In the genomic region with DNA sequence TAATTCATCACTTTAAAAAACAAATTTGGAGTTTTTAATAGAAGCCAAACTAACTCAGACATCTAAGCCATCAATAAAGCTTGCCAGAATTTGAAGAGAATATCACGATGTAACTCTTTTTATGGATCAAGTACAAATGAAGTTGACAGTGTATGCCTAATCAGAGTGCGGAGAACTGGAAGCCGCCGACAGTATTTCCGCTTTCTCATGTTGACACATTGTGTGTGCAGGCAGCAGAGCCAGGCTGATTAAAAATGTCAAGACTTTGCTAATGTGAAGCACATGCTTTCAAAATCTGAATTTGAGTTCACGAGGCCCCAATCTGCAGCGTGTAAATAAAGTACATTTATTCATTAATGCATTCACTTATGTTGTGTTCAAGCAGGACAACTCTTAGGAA, we compare ENCODE assay signal across 32 cellular contexts.
"Had no signal": no experiment of that assay in that cellular context is flagged by ENCODE, and none has a peak within 500 bp of the region (broad histone marks: within the 10 kb centered on the region; RNA-seq: fewer than 3 reads in every experiment).

No MANE protein-coding gene starts in this region.

- H3K36me3 ChIP-seq: ovary, right lobe of liver, sigmoid colon, spleen, suprapubic skin, tibial artery, transverse colon, upper lobe of right lung, uterus had no signal

- H3K27me3 Mint-ChIP-seq: progenitor cell of endocrine pancreas; stimulated activated memory B cell treated with anti-CD40 and anti-IgM and Interleukin-4, amounts not matched to agents 10 μg/mL and 1 μg/mL and 100 μg/mL, for 72 hours; stimulated activated naive CD8-positive, alpha-beta T cell treated with anti-CD3 and anti-CD28 coated beads, Interleukin-15, amount 100 ng/mL, for 72 hours; type B pancreatic cell had no signal

- H3K4me3 Mint-ChIP-seq: natural killer cell; nephron; neural progenitor cell; stimulated activated memory B cell treated with anti-CD40 and anti-IgM and Interleukin-4, amounts not matched to agents 10 μg/mL and 1 μg/mL and 100 μg/mL, for 72 hours; stimulated activated naive CD8-positive, alpha-beta T cell treated with anti-CD3 and anti-CD28 coated beads, Interleukin-15, amount 100 ng/mL, for 72 hours; type B pancreatic cell had no signal

- H3K27ac Mint-ChIP-seq: natural killer cell; neural progenitor cell; progenitor cell of endocrine pancreas; stimulated activated memory B cell treated with anti-CD40 and anti-IgM and Interleukin-4, amounts not matched to agents 10 μg/mL and 1 μg/mL and 100 μg/mL, for 72 hours; stimulated activated naive CD8-positive, alpha-beta T cell treated with anti-CD3 and anti-CD28 coated beads, Interleukin-15, amount 100 ng/mL, for 72 hours; type B pancreatic cell had no signal

- DNase-seq: natural killer cell; occipital lobe; ovary; posterior cingulate gyrus; psoas muscle; right cardiac atrium; right lobe of liver; sigmoid colon; spleen; stimulated activated CD4-positive, alpha-beta T cell treated with anti-CD3 and anti-CD28 coated beads, Interleukin-12 subunit alpha, Interleukin-12 subunit beta, amount 100 ng/mL, for 4 hours; stimulated activated CD4-positive, alpha-beta T cell treated with anti-CD3 and anti-CD28 coated beads, Interleukin-1b, Interleukin-23, amount 100 ng/mL, for 48 hours; stimulated activated CD4-positive, alpha-beta T cell treated with anti-CD3 and anti-CD28 coated beads, Interleukin-4, amount 100 ng/mL, for 1 hour; stimulated activated CD4-positive, alpha-beta T cell treated with anti-CD3 and anti-CD28 coated beads, Interleukin-4, amount 100 ng/mL, for 4 hours; stimulated activated CD8-positive, alpha-beta memory T cell treated with anti-CD3 and anti-CD28 coated beads, Interleukin-4, amount 100 ng/mL, for 48 hours; stimulated activated naive CD4-positive, alpha-beta T cell; stimulated activated naive CD8-positive, alpha-beta T cell treated with anti-CD3 and anti-CD28 coated beads, Interleukin-15, amount 100 ng/mL, for 72 hours; stimulated activated naive CD8-positive, alpha-beta T cell treated with anti-CD3 and anti-CD28 coated beads, Interleukin-15, Interleukin-2, amounts not matched to agents 100 U/mL and 50 U/mL, for 24 hours; substantia nigra; testis; tibial artery; transverse colon; upper lobe of right lung; uterus had no signal

- H3K27ac ChIP-seq: neural progenitor cell, ovary, parathyroid adenoma, psoas muscle, right lobe of liver, sigmoid colon, skin epidermis, spleen, suprapubic skin, testis, tibial artery, transverse colon, upper lobe of right lung, uterus had no signal

- H3K4me2 ChIP-seq: neural progenitor cell, smooth muscle cell had no signal

- ATAC-seq: natural killer cell; psoas muscle; right cardiac atrium; right lobe of liver; stimulated activated memory B cell treated with anti-CD40 and anti-IgM and Interleukin-4, amounts not matched to agents 10 μg/mL and 1 μg/mL and 100 μg/mL, for 72 hours; stimulated activated naive CD8-positive, alpha-beta T cell treated with anti-CD3 and anti-CD28 coated beads, Interleukin-15, amount 100 ng/mL, for 72 hours; stimulated activated naive CD8-positive, alpha-beta T cell treated with anti-CD3 and anti-CD28 coated beads, Interleukin-15, Interleukin-2, amounts not matched to agents 100 U/mL and 50 U/mL, for 24 hours; upper lobe of right lung had no signal

- H2AFZ ChIP-seq: neural progenitor cell, parathyroid adenoma had no signal

- H3K27me3 ChIP-seq: neural progenitor cell, ovary, right lobe of liver, sigmoid colon, spleen, testis, transverse colon, upper lobe of right lung had no signal

- H3K79me2 ChIP-seq: parathyroid adenoma had no signal

- H3K9ac ChIP-seq: neural progenitor cell, parathyroid adenoma had no signal

- H3K4me1 Mint-ChIP-seq: natural killer cell; neural progenitor cell; stimulated activated memory B cell treated with anti-CD40 and anti-IgM and Interleukin-4, amounts not matched to agents 10 μg/mL and 1 μg/mL and 100 μg/mL, for 72 hours; stimulated activated naive CD8-positive, alpha-beta T cell treated with anti-CD3 and anti-CD28 coated beads, Interleukin-15, amount 100 ng/mL, for 72 hours had no signal

- H3K4me1 ChIP-seq: neural progenitor cell, parathyroid adenoma, psoas muscle, right lobe of liver, spleen, suprapubic skin, testis, tibial artery, transverse colon, upper lobe of right lung, uterus had no signal

- H3K9me3 ChIP-seq: ovary, psoas muscle, right lobe of liver, sigmoid colon, spleen, suprapubic skin, testis, tibial artery, transverse colon, upper lobe of right lung, uterus had no signal

- H3K36me3 Mint-ChIP-seq: natural killer cell; stimulated activated memory B cell treated with anti-CD40 and anti-IgM and Interleukin-4, amounts not matched to agents 10 μg/mL and 1 μg/mL and 100 μg/mL, for 72 hours had no signal

- H3K9me3 Mint-ChIP-seq: neural progenitor cell; stimulated activated memory B cell treated with anti-CD40 and anti-IgM and Interleukin-4, amounts not matched to agents 10 μg/mL and 1 μg/mL and 100 μg/mL, for 72 hours; stimulated activated naive CD8-positive, alpha-beta T cell treated with anti-CD3 and anti-CD28 coated beads, Interleukin-15, amount 100 ng/mL, for 72 hours had no signal

- H3K4me3 ChIP-seq: neural progenitor cell, ovary, psoas muscle, right lobe of liver, sigmoid colon, skin epidermis, smooth muscle cell, spleen, suprapubic skin, testis, tibial artery, transverse colon, upper lobe of right lung, uterus had no signal
